In genomic region chr19:47258434-47258833, GRCh38 we compare ENCODE assay signal across 10 cellular contexts. TPM values are rescaled to one million over a fixed set of nuclear protein-coding genes. Genes with fewer than 3 reads are reported as not detected.
DNase-seq lines count a peak whose midpoint lies in the region; ATAC-seq and TF ChIP-seq lines count a peak whose summit lies in the region.
"Had no signal": no experiment of that assay in that cellular context is flagged by ENCODE, and none has a peak within 500 bp of the region (broad histone marks: within the 10 kb centered on the region; RNA-seq: fewer than 3 reads in every experiment).

No MANE protein-coding gene starts in this region.

- H3K9me3 ChIP-seq in right lobe of liver (no peaks in the 10 kb centered on the region), testis (no peaks in the 10 kb centered on the region)

- H3K36me3 ChIP-seq in right lobe of liver (peaks cover 0 to 39% (median 12%) of the 10 kb centered on the region in 4 donors), testis (ENCODE audit: low read depth, missing control alignments) (no peaks in the 10 kb centered on the region)

- H3K4me1 Mint-ChIP-seq in activated T-cell treated with anti-CD3 and anti-CD28 coated beads, Interleukin-2, amount 50 U/mL, for 24 hours (ENCODE audit: low read depth) = peaks cover 28% of the 10 kb centered on the region
- H3K4me1 Mint-ChIP-seq in activated naive CD8-positive, alpha-beta T cell treated with anti-CD3 and anti-CD28 coated beads, Interleukin-2, amount 50 U/mL, for 24 hours = peaks cover 31% of the 10 kb centered on the region

- H3K4me1 ChIP-seq in right lobe of liver = peaks cover 0 to 17% (median 12%) of the 10 kb centered on the region in 4 donors
- peaks cover 17% of the 10 kb centered on the region for H3K4me1 ChIP-seq in testis

- no peaks in the 10 kb centered on the region for H3K9me3 Mint-ChIP-seq in activated T-cell treated with anti-CD3 and anti-CD28 coated beads, Interleukin-2, amount 50 U/mL, for 24 hours
- H3K9me3 Mint-ChIP-seq in activated naive CD8-positive, alpha-beta T cell treated with anti-CD3 and anti-CD28 coated beads, Interleukin-2, amount 50 U/mL, for 24 hours = no peaks in the 10 kb centered on the region

- intact Hi-C loops in right lobe of liver (cut with DNase I) = no loop called here
- intact Hi-C loops in testis (cut with DNase I; ENCODE audit: low total_unique reads) = no loop called here

- H3K4me3 ChIP-seq in right lobe of liver (no peak overlapping the region), testis (no peak overlapping the region)

- H3K36me3 Mint-ChIP-seq in activated T-cell treated with anti-CD3 and anti-CD28 coated beads, Interleukin-2, amount 50 U/mL, for 24 hours (ENCODE audit: low read depth) = peaks cover 54% of the 10 kb centered on the region
- H3K36me3 Mint-ChIP-seq in activated naive CD8-positive, alpha-beta T cell treated with anti-CD3 and anti-CD28 coated beads, Interleukin-2, amount 50 U/mL, for 24 hours (ENCODE audit: low read depth) = peaks cover 23% of the 10 kb centered on the region

- DNase-seq in activated T-cell treated with anti-CD3 and anti-CD28 coated beads, Interleukin-2, amount 50 U/mL, for 24 hours = no peak
- no peak for DNase-seq in activated T-cell treated with anti-CD3 and anti-CD28 coated beads, Interleukin-2, amount 50 U/mL, for 48 hours
- no peak for DNase-seq in activated naive CD8-positive, alpha-beta T cell treated with anti-CD3 and anti-CD28 coated beads, Interleukin-2, amount 50 U/mL, for 24 hours
- no peak for DNase-seq in right lobe of liver
- DNase-seq in testis = no peak
- no peak for DNase-seq in anterior cingulate cortex (lab: John Stamatoyannopoulos, UW)
- DNase-seq in NCI-H187 (lab: John Stamatoyannopoulos, UW) = no peak
- DNase-seq: COR-L47; stimulated activated CD4-positive, alpha-beta T cell treated with anti-CD3 and anti-CD28 coated beads, Interleukin-15, amount 100 ng/mL, for 24 hours had no signal

- H3K27ac Mint-ChIP-seq in activated T-cell treated with anti-CD3 and anti-CD28 coated beads, Interleukin-2, amount 50 U/mL, for 24 hours = peak overlapping the region; percentile 98
- H3K27ac Mint-ChIP-seq in activated naive CD8-positive, alpha-beta T cell treated with anti-CD3 and anti-CD28 coated beads, Interleukin-2, amount 50 U/mL, for 24 hours = no peak overlapping the region

- peak overlapping the region; percentile 92 for H3K4me3 Mint-ChIP-seq in activated T-cell treated with anti-CD3 and anti-CD28 coated beads, Interleukin-2, amount 50 U/mL, for 24 hours
- peak overlapping the region; percentile 50 for H3K4me3 Mint-ChIP-seq in activated naive CD8-positive, alpha-beta T cell treated with anti-CD3 and anti-CD28 coated beads, Interleukin-2, amount 50 U/mL, for 24 hours

- H3K27me3 Mint-ChIP-seq in activated T-cell treated with anti-CD3 and anti-CD28 coated beads, Interleukin-2, amount 50 U/mL, for 24 hours = no peaks in the 10 kb centered on the region
- H3K27me3 Mint-ChIP-seq in activated naive CD8-positive, alpha-beta T cell treated with anti-CD3 and anti-CD28 coated beads, Interleukin-2, amount 50 U/mL, for 24 hours = no peaks in the 10 kb centered on the region

- no peak for ATAC-seq in activated naive CD8-positive, alpha-beta T cell treated with anti-CD3 and anti-CD28 coated beads, Interleukin-2, amount 50 U/mL, for 24 hours
- no peak for ATAC-seq in right lobe of liver
- ATAC-seq in GM18861 (IDR thresholded peaks at IDR 0.05; ENCODE audit: unreplicated experiment) = no peak

- WGBS in right lobe of liver (ENCODE audit: insufficient coverage, low coverage, low lambda C conversion rate, missing lambda C conversion rate) = no CpG with 5 or more reads among the region's 9 CpGs
- 54 to 83% methylated on average over 9 of the region's 9 CpGs for WGBS in testis, 2 donors

- no peak for TF ChIP-seq CTCF in right lobe of liver (IDR thresholded peaks at IDR 0.05)
- TF ChIP-seq CTCF in testis (IDR thresholded peaks at IDR 0.05) = no peak

- H3K27me3 ChIP-seq in right lobe of liver (no peaks in the 10 kb centered on the region), testis (no peaks in the 10 kb centered on the region)

- peak overlapping the region in 2 of 3 donors; percentile 83 to 88 for H3K27ac ChIP-seq in right lobe of liver
- peak overlapping the region; percentile 87 to 97 for H3K27ac ChIP-seq in testis

- no peak for TF ChIP-seq POLR2A in right lobe of liver (IDR thresholded peaks at IDR 0.05)
- no peak for TF ChIP-seq POLR2A in testis (IDR thresholded peaks at IDR 0.05)

RNA-seq across cellular contexts. Expression of gene CCDC9, which starts 2.1 kb away (rescaled TPM):
- total RNA-seq in right lobe of liver (10 to 100 TPM in 2 of 6 experiments, 1 to 10 TPM in 4; 5.8 to 15.1 (median 9.1) TPM), testis (10 to 100 TPM; 61.0 to 65.0 TPM)
- 50.9 TPM for polyA plus RNA-seq in testis (ENCODE audit: insufficient read depth, low read depth, low replicate concordance)

RNA-seq across cellular contexts. Expression of gene INAFM1, which starts 16.3 kb away (rescaled TPM):
- total RNA-seq in right lobe of liver (1 to 10 TPM; 2.2 to 5.8 (median 4.4) TPM), testis (10 to 100 TPM; 20.8 to 29.5 TPM)
- polyA plus RNA-seq in testis (ENCODE audit: insufficient read depth, low read depth, low replicate concordance) = 9.0 TPM

RNA-seq across cellular contexts. Expression of gene BBC3, which starts 27.4 kb away (rescaled TPM):
- total RNA-seq in right lobe of liver (1 to 10 TPM; 1.8 to 8.0 (median 3.1) TPM), testis (10 to 100 TPM; 10.0 to 10.2 TPM)
- polyA plus RNA-seq in testis (ENCODE audit: insufficient read depth, low read depth, low replicate concordance) = 3.3 TPM

RNA-seq across cellular contexts. Expression of gene C5AR1, which starts 51.2 kb away (rescaled TPM):
- 10 to 100 TPM in 1 of 6 experiments, 1 to 10 TPM in 5; 3.3 to 19.8 (median 5.9) TPM for total RNA-seq in right lobe of liver
- total RNA-seq in testis = 1 to 10 TPM; 3.9 to 6.1 TPM
- 3.5 TPM for polyA plus RNA-seq in testis (ENCODE audit: insufficient read depth, low read depth, low replicate concordance)
